ENCODE assay signal across 9 cellular contexts in the genomic region with DNA sequence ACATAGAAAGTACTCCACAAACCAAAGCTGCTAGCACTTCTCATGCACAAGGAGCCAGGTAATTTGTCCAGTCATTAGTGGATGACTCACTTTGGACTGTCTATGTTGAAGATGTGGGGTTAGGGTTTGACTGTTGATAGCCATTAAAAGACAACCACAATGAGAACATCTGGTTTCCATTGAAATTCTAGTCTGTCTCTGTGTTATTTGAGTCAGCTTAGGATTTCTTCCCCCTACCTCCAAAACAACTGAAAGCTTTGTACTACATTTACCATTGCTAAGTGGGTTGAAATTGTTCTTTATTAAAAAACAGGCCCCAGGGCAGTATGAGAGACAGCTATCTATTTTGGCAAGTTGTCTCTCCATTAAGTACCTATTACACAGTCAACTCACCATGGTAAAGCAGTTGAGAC. TPM values are rescaled to one million over a fixed set of nuclear protein-coding genes. Genes with fewer than 3 reads are reported as not detected.
A peak's percentile ranks its signal among the peaks of the same experiment; 100 is the strongest.
DNase-seq lines count a peak whose midpoint lies in the region; ATAC-seq and TF ChIP-seq lines count a peak whose summit lies in the region.
"Had no signal": no experiment of that assay in that cellular context is flagged by ENCODE, and none has a peak within 500 bp of the region (broad histone marks: within the 10 kb centered on the region; RNA-seq: fewer than 3 reads in every experiment).

No MANE protein-coding gene starts in this region.

- DNase-seq in stimulated activated CD4-positive, alpha-beta T cell treated with anti-CD3 and anti-CD28 coated beads, Interleukin-4, amount 100 ng/mL, for 24 hours: peak; percentile 7
- DNase-seq in stimulated activated CD4-positive, alpha-beta T cell treated with anti-CD3 and anti-CD28 coated beads, Interleukin-2, amount 100 ng/mL, for 48 hours: no peak
- DNase-seq in DMS153 (lab: John Stamatoyannopoulos, UW) (no peak), SKM-1 (lab: John Stamatoyannopoulos, UW; ENCODE audit: unreplicated experiment) (no peak), GM23338 (ENCODE audit: low spot score) (no peak), superior temporal gyrus (ENCODE audit: extremely low spot score) (no peak)
- DNase-seq: RPMI8226 had no signal

- ATAC-seq in HG02678 (IDR thresholded peaks at IDR 0.05; ENCODE audit: unreplicated experiment) (peak; percentile 83), SK-N-SH treated with all-trans-retinoic acid at 6 μM for 48 hours (peak; percentile 88), GM23338 (no peak)

- no peak overlapping the region for H3K4me3 ChIP-seq in GM23338

- H3K4me1 Mint-ChIP-seq in GM23338: peaks cover 6% of the 10 kb centered on the region; the same call in 2 of the 3 replicates

- peaks cover 4% of the 10 kb centered on the region for H3K27me3 Mint-ChIP-seq in GM23338 (ENCODE audit: insufficient read depth, low read depth, poor library complexity)

- H3K79me2 ChIP-seq in GM23338 (replicated peaks; ENCODE audit: insufficient read depth): no peaks in the 10 kb centered on the region

- no peaks in the 10 kb centered on the region for H3K36me3 ChIP-seq in GM23338 (ENCODE audit: insufficient read depth)

- no peak for TF ChIP-seq CTCF in GM23338 (conservative IDR thresholded peaks at IDR 0.05; ENCODE audit: low read depth in 2 of 2)

- H3K36me3 Mint-ChIP-seq in GM23338 (ENCODE audit: low read depth): no peaks in the 10 kb centered on the region

- H4K20me1 ChIP-seq in GM23338 (replicated peaks; ENCODE audit: insufficient read depth): no peaks in the 10 kb centered on the region

- H2AFZ ChIP-seq in GM23338: no peak overlapping the region

- H3K4me3 Mint-ChIP-seq in GM23338: no peak overlapping the region

- H3F3A ChIP-seq in GM23338 (replicated peaks; ENCODE audit: low read depth): no peaks in the 10 kb centered on the region

- no peaks in the 10 kb centered on the region for H3K4me1 ChIP-seq in GM23338 (ENCODE audit: insufficient read depth)

- H3K9me2 ChIP-seq in GM23338 (ENCODE audit: insufficient read depth): no peaks in the 10 kb centered on the region

- no peak overlapping the region for H3K27ac Mint-ChIP-seq in GM23338

- no peaks in the 10 kb centered on the region for H3K9me3 Mint-ChIP-seq in GM23338

- no peaks in the 10 kb centered on the region for H3K27me3 ChIP-seq in GM23338 (ENCODE audit: insufficient read depth)

- no peak overlapping the region for H3K4me2 ChIP-seq in GM23338

- H3K27ac ChIP-seq in GM23338 (ENCODE audit: low read depth): no peak overlapping the region

TF ChIP-seq in SK-N-SH treated with all-trans-retinoic acid at 6 μM for 48 hours, 23 proteins besides CTCF, POLR2A, EP300 and RAD21 (continues in another document):
- TF ChIP-seq PPARA (CRISPR knock-in tag; IDR thresholded peaks at IDR 0.05; ENCODE audit: borderline replicate concordance) (no peak), TSHZ2 (CRISPR knock-in tag; IDR thresholded peaks at IDR 0.05) (peak; percentile 82; the same call in 1 of the 2 replicates), GLIS3 (CRISPR knock-in tag; IDR thresholded peaks at IDR 0.05) (0 out of 2 replicates have a peak, but pooled peaks have one; percentile 45), TOX (CRISPR knock-in tag; IDR thresholded peaks at IDR 0.05; ENCODE audit: borderline replicate concordance) (no peak), RARB (CRISPR knock-in tag; IDR thresholded peaks at IDR 0.05) (no peak), ZNF565 (CRISPR knock-in tag; conservative IDR thresholded peaks at IDR 0.05; ENCODE audit: low read depth) (no peak), ISL1 (CRISPR knock-in tag; IDR thresholded peaks at IDR 0.05) (peak; percentile 67), ZFP30 (CRISPR knock-in tag; IDR thresholded peaks at IDR 0.05) (no peak)
- TF ChIP-seq, protein P1, sequence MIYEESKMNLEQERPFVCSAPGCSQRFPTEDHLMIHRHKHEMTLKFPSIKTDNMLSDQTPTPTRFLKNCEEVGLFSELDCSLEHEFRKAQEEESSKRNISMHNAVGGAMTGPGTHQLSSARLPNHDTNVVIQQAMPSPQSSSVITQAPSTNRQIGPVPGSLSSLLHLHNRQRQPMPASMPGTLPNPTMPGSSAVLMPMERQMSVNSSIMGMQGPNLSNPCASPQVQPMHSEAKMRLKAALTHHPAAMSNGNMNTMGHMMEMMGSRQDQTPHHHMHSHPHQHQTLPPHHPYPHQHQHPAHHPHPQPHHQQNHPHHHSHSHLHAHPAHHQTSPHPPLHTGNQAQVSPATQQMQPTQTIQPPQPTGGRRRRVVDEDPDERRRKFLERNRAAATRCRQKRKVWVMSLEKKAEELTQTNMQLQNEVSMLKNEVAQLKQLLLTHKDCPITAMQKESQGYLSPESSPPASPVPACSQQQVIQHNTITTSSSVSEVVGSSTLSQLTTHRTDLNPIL (CRISPR knock-in tag; IDR thresholded peaks at IDR 0.05; ENCODE audit: low read depth): 0 out of 2 replicates have a peak, but pooled peaks have one; percentile 15

TF ChIP-seq in GM23338, 12 proteins besides CTCF, POLR2A, EP300 and RAD21:
- TF ChIP-seq JUNB (IDR thresholded peaks at IDR 0.05; ENCODE audit: unreplicated experiment): no peak
TF ChIP-seq in GM23338: peak in this region for 0.

RNA-seq across cellular contexts. Expression of gene ANKRD44, which starts 50.2 kb away (rescaled TPM):
- total RNA-seq in GM23338 (2014; rRNA removed; shearing (Covaris generic)): 0.56 and 1.7 TPM in 2 replicates
- polyA plus RNA-seq in GM23338 (2016; fragmentation: Nextera tagmentation; extraction: Ambion mirVana): 0.37 and 0.44 TPM in 2 replicates
